In the genomic region with DNA sequence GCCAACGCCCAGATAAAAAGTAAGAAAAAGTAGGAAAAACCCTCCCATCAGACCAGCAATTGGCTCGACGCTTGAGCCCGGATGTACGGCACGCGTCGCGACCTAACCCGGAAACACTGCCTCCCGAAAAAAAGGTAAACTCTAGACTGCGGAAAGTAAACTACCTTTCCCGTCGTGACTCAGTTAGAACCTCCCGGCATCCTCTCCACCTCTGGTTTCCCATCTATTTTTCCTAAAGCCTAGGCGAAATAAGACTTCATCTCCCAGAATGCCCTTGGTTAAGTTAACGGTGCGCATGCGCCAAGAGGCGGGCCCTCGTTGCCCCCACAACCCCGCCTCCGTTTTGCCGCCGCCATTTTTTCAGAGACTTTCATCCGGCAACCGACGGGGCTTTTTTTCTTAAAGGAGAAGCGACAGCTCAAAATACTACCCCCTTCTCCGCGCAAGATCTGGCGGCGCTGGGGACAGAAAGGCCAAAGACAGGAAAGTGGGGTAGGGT, we compare ENCODE assay signal across 8 cellular contexts. TPM values are rescaled to one million over a fixed set of nuclear protein-coding genes. Genes with fewer than 3 reads are reported as not detected.
DNase-seq lines count a peak whose midpoint lies in the region; ATAC-seq and TF ChIP-seq lines count a peak whose summit lies in the region.

No MANE protein-coding gene starts in this region.

- H3K9me3 Mint-ChIP-seq in activated naive CD8-positive, alpha-beta T cell treated with anti-CD3 and anti-CD28 coated beads for 36 hours: no peaks in the 10 kb centered on the region

- DNase-seq in NCI-H1092 treated with DMSO at 0.1 percent for 48 hours (lab: John Stamatoyannopoulos, UW): peak; percentile 100
- peak; percentile 88 for DNase-seq in activated naive CD8-positive, alpha-beta T cell treated with anti-CD3 and anti-CD28 coated beads for 36 hours
- peak; percentile 98 for DNase-seq in glomerular endothelial cell (ENCODE audit: extremely low read depth, low read depth, low spot score)
- peak; percentile 98 for DNase-seq in non-pigmented ciliary epithelial cell (ENCODE audit: low read depth)
- DNase-seq in superior temporal gyrus (ENCODE audit: extremely low spot score): peak; percentile 99

- peaks cover 6% of the 10 kb centered on the region for H3K27me3 Mint-ChIP-seq in activated naive CD8-positive, alpha-beta T cell treated with anti-CD3 and anti-CD28 coated beads for 36 hours

- H3K27ac Mint-ChIP-seq in activated naive CD8-positive, alpha-beta T cell treated with anti-CD3 and anti-CD28 coated beads for 36 hours: peak overlapping the region; percentile 100

- ATAC-seq in GM18508 (IDR thresholded peaks at IDR 0.05; ENCODE audit: insufficient read depth, unreplicated experiment) (peak; percentile 1), SK-N-SH treated with all-trans-retinoic acid at 6 μM for 48 hours (peak; percentile 82), HG03039 (IDR thresholded peaks at IDR 0.05; ENCODE audit: unreplicated experiment) (no peak)

- H3K36me3 Mint-ChIP-seq in activated naive CD8-positive, alpha-beta T cell treated with anti-CD3 and anti-CD28 coated beads for 36 hours: peaks cover 41% of the 10 kb centered on the region

- H3K4me1 Mint-ChIP-seq in activated naive CD8-positive, alpha-beta T cell treated with anti-CD3 and anti-CD28 coated beads for 36 hours: peaks cover 47% of the 10 kb centered on the region

- peak overlapping the region; percentile 90 for H3K4me3 Mint-ChIP-seq in activated naive CD8-positive, alpha-beta T cell treated with anti-CD3 and anti-CD28 coated beads for 36 hours

TF ChIP-seq in SK-N-SH treated with all-trans-retinoic acid at 6 μM for 48 hours, 23 proteins besides CTCF, POLR2A, EP300 and RAD21:
- TF ChIP-seq OSR1 (CRISPR knock-in tag; IDR thresholded peaks at IDR 0.05) (no peak), PPARA (CRISPR knock-in tag; IDR thresholded peaks at IDR 0.05; ENCODE audit: borderline replicate concordance) (no peak), ISL1 (CRISPR knock-in tag; IDR thresholded peaks at IDR 0.05) (no peak), TOX (CRISPR knock-in tag; IDR thresholded peaks at IDR 0.05; ENCODE audit: borderline replicate concordance) (no peak)
- TF ChIP-seq, protein P1, sequence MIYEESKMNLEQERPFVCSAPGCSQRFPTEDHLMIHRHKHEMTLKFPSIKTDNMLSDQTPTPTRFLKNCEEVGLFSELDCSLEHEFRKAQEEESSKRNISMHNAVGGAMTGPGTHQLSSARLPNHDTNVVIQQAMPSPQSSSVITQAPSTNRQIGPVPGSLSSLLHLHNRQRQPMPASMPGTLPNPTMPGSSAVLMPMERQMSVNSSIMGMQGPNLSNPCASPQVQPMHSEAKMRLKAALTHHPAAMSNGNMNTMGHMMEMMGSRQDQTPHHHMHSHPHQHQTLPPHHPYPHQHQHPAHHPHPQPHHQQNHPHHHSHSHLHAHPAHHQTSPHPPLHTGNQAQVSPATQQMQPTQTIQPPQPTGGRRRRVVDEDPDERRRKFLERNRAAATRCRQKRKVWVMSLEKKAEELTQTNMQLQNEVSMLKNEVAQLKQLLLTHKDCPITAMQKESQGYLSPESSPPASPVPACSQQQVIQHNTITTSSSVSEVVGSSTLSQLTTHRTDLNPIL (CRISPR knock-in tag; IDR thresholded peaks at IDR 0.05; ENCODE audit: low read depth): no peak

RNA-seq across cellular contexts. Expression of a gene that starts 0.7 kb away (rescaled TPM):
- 10 to 100 TPM; 52.8 to 54.9 TPM for total RNA-seq in activated naive CD8-positive, alpha-beta T cell treated with anti-CD3 and anti-CD28 coated beads for 36 hours
- total RNA-seq in glomerular endothelial cell: 34.5 and 38.1 TPM in 2 replicates

RNA-seq across cellular contexts. Expression of a gene that starts 2.5 kb away (rescaled TPM):
- total RNA-seq in activated naive CD8-positive, alpha-beta T cell treated with anti-CD3 and anti-CD28 coated beads for 36 hours: 100 to 1,000 TPM; 146 to 147 TPM
- total RNA-seq in glomerular endothelial cell: 5.1 and 15.0 TPM in 2 replicates

RNA-seq across cellular contexts. Expression of a gene that starts 44.3 kb away (rescaled TPM):
- total RNA-seq in activated naive CD8-positive, alpha-beta T cell treated with anti-CD3 and anti-CD28 coated beads for 36 hours: 1 to 10 TPM; 3.3 TPM
- total RNA-seq in glomerular endothelial cell: 0.78 and 2.8 TPM in 2 replicates
